Comparison of ENCODE assay signal across 39 cellular contexts in genomic region chr4:154583677-154584076, GRCh38. TPM values are rescaled to one million over a fixed set of nuclear protein-coding genes. Genes with fewer than 3 reads are reported as not detected.
"Had no signal": no experiment of that assay in that cellular context is flagged by ENCODE, and none has a peak within 500 bp of the region (broad histone marks: within the 10 kb centered on the region; RNA-seq: fewer than 3 reads in every experiment).

No MANE protein-coding gene starts in this region.

- H3K9ac ChIP-seq: KMS-11 had no signal

- H3K9me3 ChIP-seq: MG63 had no signal

- H3K4me2 ChIP-seq: KMS-11 had no signal

- H3K36me3 ChIP-seq: MG63 had no signal

- DNase-seq: Karpas-422, Kasumi-1, KG1, MG63, MM.1S, MV-4-11, NCI-H1048, NCI-H1092, NCI-H1092 treated with DMSO at 0.1 percent for 48 hours, NCI-H1105, NCI-H1105 treated with DMSO at 0.1 percent for 48 hours, NCI-H1417, NCI-H1417 treated with DMSO at 0.1 percent for 48 hours, NCI-H1436, NCI-H1436 treated with DMSO at 0.1 percent for 48 hours, NCI-H146, NCI-H1694, NCI-H1694 treated with DMSO at 0.1 percent for 48 hours, NCI-H187, NCI-H187 treated with DMSO at 0.1 percent for 48 hours, NCI-H1930, NCI-H2029, NCI-H2029 treated with DMSO at 0.1 percent for 48 hours, NCI-H2081 treated with DMSO at 0.1 percent for 48 hours, NCI-H2107, NCI-H2171, NCI-H2171 treated with DMSO at 0.1 percent for 48 hours, NCI-H2227 treated with DMSO at 0.1 percent for 48 hours, NCI-H226, NCI-H345, NCI-H446, NCI-H446 treated with DMSO at 0.1 percent for 48 hours, NCI-H510A, NCI-H510A treated with DMSO at 0.1 percent for 48 hours had no signal

- H3K27ac ChIP-seq: KMS-11 had no signal

- H3K4me3 ChIP-seq: MG63 had no signal

- H3K27me3 ChIP-seq: MG63 had no signal

RNA-seq across cellular contexts. Expression of gene FGA, which starts 6.9 kb away (rescaled TPM):
- total RNA-seq: LHCN-M2, M059J, MCF 10A, NCI-H460 had no signal

RNA-seq across cellular contexts. Expression of gene FGB, which starts 20.9 kb away (rescaled TPM):
- total RNA-seq: LHCN-M2, M059J, MCF 10A had no signal

RNA-seq across cellular contexts. Expression of gene FGG, which starts 28.8 kb away (rescaled TPM):
- total RNA-seq: LHCN-M2, M059J had no signal
